ENCODE assay signal across 38 cellular contexts in genomic region chr18:33934258-33934657, GRCh38.
"Had no signal": no experiment of that assay in that cellular context is flagged by ENCODE, and none has a peak within 500 bp of the region (broad histone marks: within the 10 kb centered on the region; RNA-seq: fewer than 3 reads in every experiment).

No MANE protein-coding gene starts in this region.

- H3K9me3 Mint-ChIP-seq: activated naive CD4-positive, alpha-beta T cell treated with anti-CD3 and anti-CD28 coated beads, Interleukin-2, amount 50 U/mL, for 24 hours; activated T-cell treated with anti-CD3 and anti-CD28 coated beads, Interleukin-2, amount 50 U/mL, for 4 hours; activated T-helper 1 cell treated with anti-CD3 and anti-CD28 coated beads, Interleukin-12 subunit alpha, Interleukin-12 subunit beta, Interleukin-2, Interleukin-4 antibody, amounts not matched to agents 30 ng/mL and 10 ng/mL and 1 ng/mL, durations not matched to agents 14 hours and 24 hours and 36 hours had no signal

- H3K27ac ChIP-seq: adrenal gland, ascending aorta, body of pancreas, brain microvascular endothelial cell, breast epithelium, cardiac muscle cell had no signal

- DNase-seq: activated effector memory CD4-positive, alpha-beta T cell treated with anti-CD3 and anti-CD28 coated beads, Interleukin-2, amount 50 U/mL, for 16 hours; activated effector memory CD4-positive, alpha-beta T cell treated with Interleukin-2 at 50 U/mL for 16 hours; activated gamma-delta T cell; activated gamma-delta T cell treated with Interleukin-2 at 50 U/mL for 16 hours; activated naive CD4-positive, alpha-beta T cell; activated naive CD4-positive, alpha-beta T cell treated with anti-CD3 and anti-CD28 coated beads for 36 hours; activated naive CD4-positive, alpha-beta T cell treated with anti-CD3 and anti-CD28 coated beads, Interleukin-2, amount 10 ng/mL, durations not matched to agents 7 days and 5 days; activated naive CD4-positive, alpha-beta T cell treated with anti-CD3 and anti-CD28 coated beads, Interleukin-2, amount 50 U/mL, for 16 hours; activated naive CD4-positive, alpha-beta T cell treated with Interleukin-2 at 50 U/mL for 16 hours; activated naive CD8-positive, alpha-beta T cell treated with anti-CD3 and anti-CD28 coated beads for 36 hours; activated naive CD8-positive, alpha-beta T cell treated with anti-CD3 and anti-CD28 coated beads, Interleukin-2, amount 10 ng/mL, durations not matched to agents 7 days and 5 days; activated naive CD8-positive, alpha-beta T cell treated with anti-CD3 and anti-CD28 coated beads, Interleukin-2, amount 50 U/mL, for 24 hours; activated T-cell treated with anti-CD3 and anti-CD28 coated beads, Interleukin-2, amount 50 U/mL, for 1 hour; activated T-cell treated with anti-CD3 and anti-CD28 coated beads, Interleukin-2, amount 50 U/mL, for 24 hours; activated T-cell treated with anti-CD3 and anti-CD28 coated beads, Interleukin-2, amount 50 U/mL, for 4 hours; activated T-cell treated with anti-CD3 and anti-CD28 coated beads, Interleukin-2, amount 50 U/mL, for 48 hours; activated T-cell treated with anti-CD3 and anti-CD28 coated beads, Interleukin-2, amount 50 U/mL, for 72 hours; adrenal gland; amniotic stem cell; amygdala; anterior cingulate cortex; aorta; body of pancreas; brain microvascular endothelial cell; caudate nucleus; central memory CD4-positive, alpha-beta T cell; cerebellar nuclear complex had no signal

- H3K27me3 ChIP-seq: adrenal gland, ascending aorta, body of pancreas, brain microvascular endothelial cell, breast epithelium, cardiac muscle cell had no signal

- H3K9me3 ChIP-seq: adrenal gland, ascending aorta, body of pancreas had no signal

- H3K36me3 Mint-ChIP-seq: activated naive CD4-positive, alpha-beta T cell treated with anti-CD3 and anti-CD28 coated beads, Interleukin-2, amount 10 ng/mL, durations not matched to agents 7 days and 5 days; activated naive CD4-positive, alpha-beta T cell treated with anti-CD3 and anti-CD28 coated beads, Interleukin-2, amount 50 U/mL, for 24 hours; activated naive CD8-positive, alpha-beta T cell; activated naive CD8-positive, alpha-beta T cell treated with anti-CD3 and anti-CD28 coated beads for 36 hours; activated naive CD8-positive, alpha-beta T cell treated with anti-CD3 and anti-CD28 coated beads, Interleukin-2, amount 10 ng/mL, durations not matched to agents 7 days and 5 days had no signal

- H3K36me3 ChIP-seq: adrenal gland, ascending aorta, brain microvascular endothelial cell, breast epithelium, cardiac muscle cell had no signal

- FAIRE-seq: astrocyte, bronchial epithelial cell had no signal

- H3K4me3 ChIP-seq: adrenal gland, ascending aorta, body of pancreas, breast epithelium, cardiac muscle cell had no signal

- H3K4me1 ChIP-seq: adrenal gland, ascending aorta, body of pancreas, breast epithelium had no signal

- ATAC-seq: activated naive CD8-positive, alpha-beta T cell treated with anti-CD3 and anti-CD28 coated beads, Interleukin-2, amount 50 U/mL, for 24 hours; activated T-cell treated with anti-CD3 and anti-CD28 coated beads, Interleukin-2, amount 50 U/mL, for 4 hours; activated T-cell treated with anti-CD3 and anti-CD28 coated beads, Interleukin-2, amount 50 U/mL, for 72 hours; activated T-helper 17 cell treated with anti-CD3 and anti-CD28 coated beads, Interleukin-2, amount 50 U/mL, for 72 hours; body of pancreas had no signal

- H3K27ac Mint-ChIP-seq: activated naive CD4-positive, alpha-beta T cell treated with anti-CD3 and anti-CD28 coated beads for 36 hours; activated naive CD4-positive, alpha-beta T cell treated with anti-CD3 and anti-CD28 coated beads, Interleukin-2, amount 10 ng/mL, durations not matched to agents 7 days and 5 days; activated naive CD4-positive, alpha-beta T cell treated with anti-CD3 and anti-CD28 coated beads, Interleukin-2, amount 50 U/mL, for 24 hours; activated naive CD8-positive, alpha-beta T cell; activated naive CD8-positive, alpha-beta T cell treated with anti-CD3 and anti-CD28 coated beads for 36 hours; activated naive CD8-positive, alpha-beta T cell treated with anti-CD3 and anti-CD28 coated beads, Interleukin-2, amount 10 ng/mL, durations not matched to agents 7 days and 5 days; activated naive CD8-positive, alpha-beta T cell treated with anti-CD3 and anti-CD28 coated beads, Interleukin-2, amount 50 U/mL, for 24 hours; activated T-cell treated with anti-CD3 and anti-CD28 coated beads, Interleukin-2, amount 50 U/mL, for 24 hours; activated T-cell treated with anti-CD3 and anti-CD28 coated beads, Interleukin-2, amount 50 U/mL, for 72 hours; activated T-helper 1 cell treated with anti-CD3 and anti-CD28 coated beads, Interleukin-12 subunit alpha, Interleukin-12 subunit beta, Interleukin-2, Interleukin-4 antibody, amounts not matched to agents 30 ng/mL and 10 ng/mL and 1 ng/mL, durations not matched to agents 14 hours and 24 hours and 36 hours; activated T-helper 17 cell treated with anti-CD3 and anti-CD28 coated beads, Interleukin-2, amount 50 U/mL, for 72 hours; activated T-helper 2 cell treated with anti-CD3 and anti-CD28 coated beads, Interferon-gamma antibody, Interleukin-2, Interleukin-4, amounts not matched to agents 10 μg/mL and 5 μg/mL and 100 μg/mL, durations not matched to agents 14 hours and 24 hours and 36 hours; brain had no signal
